ENCODE assay signal across 1 cellular context in the genomic region with DNA sequence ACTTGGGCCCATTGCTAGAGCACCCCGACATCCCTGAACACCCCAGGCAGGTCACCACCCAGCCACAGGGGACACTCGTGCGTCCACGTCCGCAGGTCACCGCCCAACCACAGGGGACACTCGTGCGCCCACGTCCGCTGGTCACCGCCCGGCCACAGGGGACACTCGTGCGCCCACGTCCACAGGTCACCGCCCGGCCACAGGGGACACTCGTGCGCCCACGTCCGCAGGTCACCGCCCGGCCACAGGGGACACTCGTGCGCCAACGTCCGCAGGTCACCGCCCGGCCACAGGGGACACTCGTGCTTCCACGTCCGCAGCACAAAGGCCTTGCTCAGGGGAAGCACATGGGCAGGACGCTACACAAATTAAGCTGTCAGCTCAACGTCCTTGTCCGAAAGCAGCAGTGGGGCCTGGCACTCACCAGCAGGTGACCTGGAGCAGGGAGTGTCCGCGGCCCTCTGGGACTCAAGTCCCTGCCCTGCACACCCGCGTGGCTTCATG.
TF ChIP-seq lines count a peak whose summit lies in the region.

No MANE protein-coding gene starts in this region.

TF ChIP-seq in HepG2, 621 proteins besides CTCF, POLR2A, EP300 and RAD21 (continued from another document and continues in another):
- TF ChIP-seq TARDBP (CRISPR knock-in tag; IDR thresholded peaks at IDR 0.05) (no peak), ZNF709 (CRISPR knock-in tag; IDR thresholded peaks at IDR 0.05) (no peak), PAX8 (CRISPR knock-in tag; IDR thresholded peaks at IDR 0.05; ENCODE audit: borderline replicate concordance) (no peak), TCF7 (IDR thresholded peaks at IDR 0.05; ENCODE audit: low read depth) (no peak), MED8 (CRISPR knock-in tag; IDR thresholded peaks at IDR 0.05; ENCODE audit: insufficient replicate concordance) (no peak), ZNF33B (CRISPR knock-in tag; IDR thresholded peaks at IDR 0.05) (no peak), SAFB2 (CRISPR knock-in tag; IDR thresholded peaks at IDR 0.05; ENCODE audit: borderline replicate concordance, low read depth) (no peak), ZNF569 (CRISPR knock-in tag; IDR thresholded peaks at IDR 0.05; ENCODE audit: borderline replicate concordance) (no peak), PPARG (CRISPR knock-in tag; conservative IDR thresholded peaks at IDR 0.05) (no peak), BHLHE40 (IDR thresholded peaks at IDR 0.05; ENCODE audit: low read length) (peak; percentile 52; the same call in 1 of the 2 replicates), ZC3H4 (CRISPR knock-in tag; IDR thresholded peaks at IDR 0.05; ENCODE audit: borderline replicate concordance) (no peak), ZSCAN20 (CRISPR knock-in tag; IDR thresholded peaks at IDR 0.05; ENCODE audit: borderline replicate concordance) (no peak), ZNF672 (CRISPR knock-in tag; IDR thresholded peaks at IDR 0.05) (0 out of 2 replicates have a peak, but pooled peaks have one; percentile 52), ZMYM2 (CRISPR knock-in tag; IDR thresholded peaks at IDR 0.05) (peak; percentile 97), ZNF335 (CRISPR knock-in tag; IDR thresholded peaks at IDR 0.05) (no peak), ZNF276 (CRISPR knock-in tag; IDR thresholded peaks at IDR 0.05; ENCODE audit: low read depth) (no peak), RXRA (CRISPR knock-in tag; IDR thresholded peaks at IDR 0.05) (peak; percentile 86), RFXAP (CRISPR knock-in tag; IDR thresholded peaks at IDR 0.05; ENCODE audit: borderline replicate concordance) (no peak), SMAD3 (CRISPR knock-in tag; IDR thresholded peaks at IDR 0.05) (no peak), ZNF362 (CRISPR knock-in tag; IDR thresholded peaks at IDR 0.05; ENCODE audit: borderline replicate concordance) (0 out of 2 replicates have a peak, but pooled peaks have one; percentile 11), ZNF619 (CRISPR knock-in tag; IDR thresholded peaks at IDR 0.05) (peak; percentile 81; the same call in 1 of the 2 replicates), SAP130 (CRISPR knock-in tag; IDR thresholded peaks at IDR 0.05; ENCODE audit: low read depth) (peak; percentile 26; the same call in 1 of the 2 replicates), ZNF574 (CRISPR knock-in tag; IDR thresholded peaks at IDR 0.05) (peak; percentile 77), STAG1 (CRISPR knock-in tag; IDR thresholded peaks at IDR 0.05) (peak; percentile 54), ZBTB7A (CRISPR knock-in tag; IDR thresholded peaks at IDR 0.05) (peak; percentile 40; the same call in 1 of the 2 replicates), NKX3-1 (CRISPR knock-in tag; IDR thresholded peaks at IDR 0.05) (no peak), ZBTB7B (CRISPR knock-in tag; IDR thresholded peaks at IDR 0.05) (no peak), FOXK2 (IDR thresholded peaks at IDR 0.05) (no peak), NBN (conservative IDR thresholded peaks at IDR 0.05) (no peak), DNMT3B (CRISPR knock-in tag; conservative IDR thresholded peaks at IDR 0.05) (no peak), KDM4B (CRISPR knock-in tag; IDR thresholded peaks at IDR 0.05) (no peak), ZNF614 (CRISPR knock-in tag; IDR thresholded peaks at IDR 0.05; ENCODE audit: borderline replicate concordance) (no peak), HOXA5 (CRISPR knock-in tag; IDR thresholded peaks at IDR 0.05) (no peak), ZNF383 (CRISPR knock-in tag; IDR thresholded peaks at IDR 0.05; ENCODE audit: borderline replicate concordance) (no peak), ZNF552 (CRISPR knock-in tag; IDR thresholded peaks at IDR 0.05; ENCODE audit: borderline replicate concordance) (0 out of 2 replicates have a peak, but pooled peaks have one; percentile 33), ZNF605 (CRISPR knock-in tag; IDR thresholded peaks at IDR 0.05) (peak; percentile 25; the same call in 1 of the 2 replicates), CEBPG (CRISPR knock-in tag; IDR thresholded peaks at IDR 0.05) (no peak), SUZ12 (IDR thresholded peaks at IDR 0.05; ENCODE audit: low read depth, low read length) (no peak), MTA3 (CRISPR knock-in tag; IDR thresholded peaks at IDR 0.05) (no peak), ZNF546 (CRISPR knock-in tag; conservative IDR thresholded peaks at IDR 0.05) (no peak)
- TF ChIP-seq, protein P1, sequence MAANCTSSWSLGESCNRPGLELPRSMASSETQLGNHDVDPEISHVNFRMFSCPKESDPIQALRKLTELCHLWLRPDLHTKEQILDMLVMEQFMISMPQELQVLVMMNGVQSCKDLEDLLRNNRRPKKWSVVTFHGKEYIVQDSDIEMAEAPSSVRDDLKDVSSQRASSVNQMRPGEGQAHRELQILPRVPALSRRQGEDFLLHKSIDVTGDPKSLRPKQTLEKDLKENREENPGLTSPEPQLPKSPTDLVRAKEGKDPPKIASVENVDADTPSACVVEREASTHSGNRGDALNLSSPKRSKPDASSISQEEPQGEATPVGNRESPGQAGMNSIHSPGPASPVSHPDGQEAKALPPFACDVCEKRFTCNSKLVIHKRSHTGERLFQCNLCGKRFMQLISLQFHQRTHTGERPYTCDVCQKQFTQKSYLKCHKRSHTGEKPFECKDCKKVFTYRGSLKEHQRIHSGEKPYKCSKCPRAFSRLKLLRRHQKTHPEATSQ (CRISPR knock-in tag; IDR thresholded peaks at IDR 0.05; ENCODE audit: borderline replicate concordance), result no peak
- TF ChIP-seq, protein P2, sequence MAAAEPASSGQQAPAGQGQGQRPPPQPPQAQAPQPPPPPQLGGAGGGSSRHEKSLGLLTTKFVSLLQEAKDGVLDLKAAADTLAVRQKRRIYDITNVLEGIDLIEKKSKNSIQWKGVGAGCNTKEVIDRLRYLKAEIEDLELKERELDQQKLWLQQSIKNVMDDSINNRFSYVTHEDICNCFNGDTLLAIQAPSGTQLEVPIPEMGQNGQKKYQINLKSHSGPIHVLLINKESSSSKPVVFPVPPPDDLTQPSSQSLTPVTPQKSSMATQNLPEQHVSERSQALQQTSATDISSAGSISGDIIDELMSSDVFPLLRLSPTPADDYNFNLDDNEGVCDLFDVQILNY (CRISPR knock-in tag; conservative IDR thresholded peaks at IDR 0.05), result no peak
- TF ChIP-seq, protein P3, sequence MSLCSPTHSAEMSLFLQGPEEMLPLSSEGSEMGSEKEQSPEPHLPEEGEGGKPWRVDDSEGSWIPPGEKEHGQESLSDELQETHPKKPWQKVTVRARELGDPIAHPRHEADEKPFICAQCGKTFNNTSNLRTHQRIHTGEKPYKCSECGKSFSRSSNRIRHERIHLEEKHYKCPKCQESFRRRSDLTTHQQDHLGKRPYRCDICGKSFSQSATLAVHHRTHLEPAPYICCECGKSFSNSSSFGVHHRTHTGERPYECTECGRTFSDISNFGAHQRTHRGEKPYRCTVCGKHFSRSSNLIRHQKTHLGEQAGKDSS (CRISPR knock-in tag; IDR thresholded peaks at IDR 0.05; ENCODE audit: borderline replicate concordance, low read depth), result peak; percentile 73
- TF ChIP-seq, protein P4, sequence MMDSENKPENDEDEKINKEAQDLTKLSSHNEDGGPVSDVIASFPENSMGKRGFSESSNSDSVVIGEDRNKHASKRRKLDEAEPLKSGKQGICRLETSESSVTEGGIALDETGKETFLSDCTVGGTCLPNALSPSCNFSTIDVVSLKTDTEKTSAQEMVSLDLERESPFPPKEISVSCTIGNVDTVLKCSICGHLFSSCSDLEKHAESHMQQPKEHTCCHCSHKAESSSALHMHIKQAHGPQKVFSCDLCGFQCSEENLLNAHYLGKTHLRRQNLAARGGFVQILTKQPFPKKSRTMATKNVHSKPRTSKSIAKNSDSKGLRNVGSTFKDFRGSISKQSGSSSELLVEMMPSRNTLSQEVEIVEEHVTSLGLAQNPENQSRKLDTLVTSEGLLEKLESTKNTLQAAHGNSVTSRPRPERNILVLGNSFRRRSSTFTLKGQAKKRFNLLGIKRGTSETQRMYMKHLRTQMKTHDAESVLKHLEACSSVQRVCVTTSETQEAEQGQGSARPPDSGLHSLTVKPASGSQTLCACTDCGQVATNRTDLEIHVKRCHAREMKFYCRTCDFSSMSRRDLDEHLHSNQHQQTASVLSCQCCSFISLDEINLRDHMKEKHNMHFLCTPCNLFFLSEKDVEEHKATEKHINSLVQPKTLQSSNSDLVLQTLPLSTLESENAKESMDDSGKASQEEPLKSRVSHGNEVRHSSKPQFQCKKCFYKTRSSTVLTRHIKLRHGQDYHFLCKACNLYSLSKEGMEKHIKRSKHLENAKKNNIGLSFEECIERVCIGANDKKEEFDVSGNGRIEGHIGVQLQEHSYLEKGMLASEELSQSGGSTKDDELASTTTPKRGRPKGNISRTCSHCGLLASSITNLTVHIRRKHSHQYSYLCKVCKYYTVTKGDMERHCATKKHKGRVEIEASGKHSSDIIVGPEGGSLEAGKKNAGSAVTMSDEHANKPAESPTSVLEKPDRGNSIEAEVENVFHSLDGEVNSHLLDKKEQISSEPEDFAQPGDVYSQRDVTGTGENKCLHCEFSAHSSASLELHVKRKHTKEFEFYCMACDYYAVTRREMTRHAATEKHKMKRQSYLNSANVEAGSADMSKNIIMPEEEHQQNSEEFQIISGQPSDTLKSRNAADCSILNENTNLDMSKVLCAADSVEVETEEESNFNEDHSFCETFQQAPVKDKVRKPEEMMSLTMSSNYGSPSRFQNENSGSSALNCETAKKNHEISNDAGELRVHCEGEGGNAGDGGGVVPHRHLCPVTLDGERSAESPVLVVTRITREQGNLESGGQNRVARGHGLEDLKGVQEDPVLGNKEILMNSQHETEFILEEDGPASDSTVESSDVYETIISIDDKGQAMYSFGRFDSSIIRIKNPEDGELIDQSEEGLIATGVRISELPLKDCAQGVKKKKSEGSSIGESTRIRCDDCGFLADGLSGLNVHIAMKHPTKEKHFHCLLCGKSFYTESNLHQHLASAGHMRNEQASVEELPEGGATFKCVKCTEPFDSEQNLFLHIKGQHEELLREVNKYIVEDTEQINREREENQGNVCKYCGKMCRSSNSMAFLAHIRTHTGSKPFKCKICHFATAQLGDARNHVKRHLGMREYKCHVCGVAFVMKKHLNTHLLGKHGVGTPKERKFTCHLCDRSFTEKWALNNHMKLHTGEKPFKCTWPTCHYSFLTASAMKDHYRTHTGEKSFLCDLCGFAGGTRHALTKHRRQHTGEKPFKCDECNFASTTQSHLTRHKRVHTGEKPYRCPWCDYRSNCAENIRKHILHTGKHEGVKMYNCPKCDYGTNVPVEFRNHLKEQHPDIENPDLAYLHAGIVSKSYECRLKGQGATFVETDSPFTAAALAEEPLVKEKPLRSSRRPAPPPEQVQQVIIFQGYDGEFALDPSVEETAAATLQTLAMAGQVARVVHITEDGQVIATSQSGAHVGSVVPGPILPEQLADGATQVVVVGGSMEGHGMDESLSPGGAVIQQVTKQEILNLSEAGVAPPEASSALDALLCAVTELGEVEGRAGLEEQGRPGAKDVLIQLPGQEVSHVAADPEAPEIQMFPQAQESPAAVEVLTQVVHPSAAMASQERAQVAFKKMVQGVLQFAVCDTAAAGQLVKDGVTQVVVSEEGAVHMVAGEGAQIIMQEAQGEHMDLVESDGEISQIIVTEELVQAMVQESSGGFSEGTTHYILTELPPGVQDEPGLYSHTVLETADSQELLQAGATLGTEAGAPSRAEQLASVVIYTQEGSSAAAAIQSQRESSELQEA (CRISPR knock-in tag; IDR thresholded peaks at IDR 0.05; ENCODE audit: not compliant biosample characterization), result no peak
- TF ChIP-seq, protein P5, sequence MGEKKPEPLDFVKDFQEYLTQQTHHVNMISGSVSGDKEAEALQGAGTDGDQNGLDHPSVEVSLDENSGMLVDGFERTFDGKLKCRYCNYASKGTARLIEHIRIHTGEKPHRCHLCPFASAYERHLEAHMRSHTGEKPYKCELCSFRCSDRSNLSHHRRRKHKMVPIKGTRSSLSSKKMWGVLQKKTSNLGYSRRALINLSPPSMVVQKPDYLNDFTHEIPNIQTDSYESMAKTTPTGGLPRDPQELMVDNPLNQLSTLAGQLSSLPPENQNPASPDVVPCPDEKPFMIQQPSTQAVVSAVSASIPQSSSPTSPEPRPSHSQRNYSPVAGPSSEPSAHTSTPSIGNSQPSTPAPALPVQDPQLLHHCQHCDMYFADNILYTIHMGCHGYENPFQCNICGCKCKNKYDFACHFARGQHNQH (CRISPR knock-in tag; IDR thresholded peaks at IDR 0.05), result no peak
- TF ChIP-seq, protein P6, sequence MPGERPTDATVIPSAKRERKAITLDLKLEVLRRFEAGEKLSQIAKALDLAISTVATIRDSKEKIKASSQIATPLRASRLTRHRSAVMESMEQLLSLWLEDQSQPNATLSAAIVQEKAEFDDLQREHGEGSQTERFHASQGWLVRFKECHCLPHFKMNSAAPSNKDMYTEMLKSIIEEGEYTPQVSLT (CRISPR knock-in tag; IDR thresholded peaks at IDR 0.05; ENCODE audit: borderline replicate concordance, low read depth), result no peak
